13 cellular contexts compared by ENCODE assay signal in genomic region chr10:110829721-110830410, GRCh38.
"Had no signal": no experiment of that assay in that cellular context is flagged by ENCODE, and none has a peak within 500 bp of the region (broad histone marks: within the 10 kb centered on the region; RNA-seq: fewer than 3 reads in every experiment).

No MANE protein-coding gene starts in this region.

- H3K27me3 Mint-ChIP-seq: natural killer cell treated with Interleukin-12 subunit alpha and Interleukin-12 subunit beta and Interleukin-15 and Interleukin-18, amount 100 ng/mL, for 72 hours; type B pancreatic cell had no signal

- H3K4me3 Mint-ChIP-seq: natural killer cell treated with Interleukin-12 subunit alpha and Interleukin-12 subunit beta and Interleukin-15 and Interleukin-18, amount 100 ng/mL, for 72 hours; type B pancreatic cell had no signal

- H3K36me3 Mint-ChIP-seq: activated naive CD4-positive, alpha-beta T cell treated with anti-CD3 and anti-CD28 coated beads, Interleukin-2, amount 50 U/mL, for 72 hours; natural killer cell treated with Interleukin-12 subunit alpha and Interleukin-12 subunit beta and Interleukin-15 and Interleukin-18, amount 100 ng/mL, for 72 hours had no signal

- H3K27me3 ChIP-seq: brain microvascular endothelial cell had no signal

- DNase-seq: activated effector memory CD4-positive, alpha-beta T cell treated with anti-CD3 and anti-CD28 coated beads, Interleukin-2, amount 50 U/mL, for 16 hours; activated T-cell treated with anti-CD3 and anti-CD28 coated beads, Interleukin-2, amount 50 U/mL, for 1 hour; amniotic stem cell; brain microvascular endothelial cell; dermis blood vessel endothelial cell; glutamatergic neuron; stimulated activated CD4-positive, alpha-beta T cell treated with anti-CD3 and anti-CD28 coated beads, Interleukin-4, amount 100 ng/mL, for 4 hours; substantia nigra; T-helper 2 cell had no signal

- H3K36me3 ChIP-seq: brain microvascular endothelial cell had no signal

- H3K27ac Mint-ChIP-seq: activated naive CD4-positive, alpha-beta T cell treated with anti-CD3 and anti-CD28 coated beads, Interleukin-2, amount 50 U/mL, for 72 hours; natural killer cell treated with Interleukin-12 subunit alpha and Interleukin-12 subunit beta and Interleukin-15 and Interleukin-18, amount 100 ng/mL, for 72 hours; type B pancreatic cell had no signal

- H3K27ac ChIP-seq: brain microvascular endothelial cell had no signal

- H3K9me3 Mint-ChIP-seq: activated naive CD4-positive, alpha-beta T cell treated with anti-CD3 and anti-CD28 coated beads, Interleukin-2, amount 50 U/mL, for 72 hours; natural killer cell treated with Interleukin-12 subunit alpha and Interleukin-12 subunit beta and Interleukin-15 and Interleukin-18, amount 100 ng/mL, for 72 hours; type B pancreatic cell had no signal

- ATAC-seq: activated naive CD4-positive, alpha-beta T cell treated with anti-CD3 and anti-CD28 coated beads, Interleukin-2, amount 50 U/mL, for 72 hours; natural killer cell treated with Interleukin-12 subunit alpha and Interleukin-12 subunit beta and Interleukin-15 and Interleukin-18, amount 100 ng/mL, for 72 hours; SK-N-SH treated with all-trans-retinoic acid at 6 μM for 48 hours had no signal
